In genomic region chr7:140263277-140263676, GRCh38 we compare ENCODE assay signal across 13 cellular contexts.
DNase-seq lines count a peak whose midpoint lies in the region; ATAC-seq lines count a peak whose summit lies in the region.
"Had no signal": no experiment of that assay in that cellular context is flagged by ENCODE, and none has a peak within 500 bp of the region (broad histone marks: within the 10 kb centered on the region; RNA-seq: fewer than 3 reads in every experiment).

No MANE protein-coding gene starts in this region.

- CTCF ChIA-PET in T-cell (lab: Charles Lee), result interaction anchor here in 1 of 2 donors (0.6 to 2.3 kb wide), 5 partner anchors 11 to 89 kb away, joined by 3 to 10 read pairs (median 3); partner anchors contain the start of gene KDM7A

- ATAC-seq in left cardiac atrium (no peak), T-cell (replicated peaks in 1 of 4) (peak; percentile 79 to 94 (median 94)), GM21360 (IDR thresholded peaks at IDR 0.05; ENCODE audit: unreplicated experiment) (no peak)
- ATAC-seq in stimulated activated effector memory CD8-positive, alpha-beta T cell treated with anti-CD3 and anti-CD28 coated beads, Interleukin-12 subunit alpha, Interleukin-12 subunit beta, amount 100 ng/mL, for 72 hours, result peak; percentile 91
- ATAC-seq: pancreas had no signal

- H3K27ac Mint-ChIP-seq in T-cell, result peak overlapping the region; percentile 70 to 88
- peak overlapping the region; percentile 84 for H3K27ac Mint-ChIP-seq in activated naive CD8-positive, alpha-beta T cell treated with anti-CD3 and anti-CD28 coated beads for 36 hours
- H3K27ac Mint-ChIP-seq in stimulated activated effector memory CD8-positive, alpha-beta T cell treated with anti-CD3 and anti-CD28 coated beads, Interleukin-12 subunit alpha, Interleukin-12 subunit beta, amount 100 ng/mL, for 72 hours, result peak overlapping the region; percentile 78
- H3K27ac Mint-ChIP-seq: HFFc6 had no signal

- no peaks in the 10 kb centered on the region for H3K27me3 Mint-ChIP-seq in T-cell
- no peaks in the 10 kb centered on the region for H3K27me3 Mint-ChIP-seq in activated naive CD8-positive, alpha-beta T cell treated with anti-CD3 and anti-CD28 coated beads for 36 hours

- intact Hi-C loops in cardiac septum (cut with DNase I) (no loop called here), left cardiac atrium (cut with DNase I) (no loop called here)

- DNase-seq in cardiac septum (ENCODE audit: low spot score) (peak; percentile 7), left cardiac atrium (no peak), T-cell (peak in 31 of 34 experiments; percentile 14 to 68 (median 43)), NCI-H1417 treated with DMSO at 0.1 percent for 48 hours (lab: John Stamatoyannopoulos, UW) (no peak), DMS 273 treated with DMSO at 0.1 percent for 48 hours (lab: John Stamatoyannopoulos, UW) (no peak)
- DNase-seq in activated naive CD8-positive, alpha-beta T cell treated with anti-CD3 and anti-CD28 coated beads for 36 hours, result no peak
- no peak for DNase-seq in stimulated activated effector memory CD8-positive, alpha-beta T cell treated with anti-CD3 and anti-CD28 coated beads, Interleukin-12 subunit alpha, Interleukin-12 subunit beta, amount 100 ng/mL, for 72 hours (ENCODE audit: low spot score in 2 of 2)
- DNase-seq: activated CD8-positive, alpha-beta memory T cell treated with anti-CD3 and anti-CD28 coated beads for 24 hours; HFFc6; mesendoderm; NCI-H1092 treated with DMSO at 0.1 percent for 48 hours; pancreas had no signal

- POLR2A ChIA-PET in T-cell (lab: Charles Lee), result interaction anchor here (0.6 to 1.0 kb wide), 3 partner anchors 11 to 213 kb away, joined by 3 to 4 read pairs (median 3); no protein-coding TSS in a partner anchor

- H3K4me3 Mint-ChIP-seq in T-cell, result peak overlapping the region; percentile 7 to 50 (median 17)
- H3K4me3 Mint-ChIP-seq in activated naive CD8-positive, alpha-beta T cell treated with anti-CD3 and anti-CD28 coated beads for 36 hours, result peak overlapping the region; percentile 64
- H3K4me3 Mint-ChIP-seq in stimulated activated effector memory CD8-positive, alpha-beta T cell treated with anti-CD3 and anti-CD28 coated beads, Interleukin-12 subunit alpha, Interleukin-12 subunit beta, amount 100 ng/mL, for 72 hours, result peak overlapping the region; percentile 61
- H3K4me3 Mint-ChIP-seq: HFFc6 had no signal

- H3K9me3 Mint-ChIP-seq in T-cell, result no peaks in the 10 kb centered on the region
- peaks cover 2% of the 10 kb centered on the region for H3K9me3 Mint-ChIP-seq in activated naive CD8-positive, alpha-beta T cell treated with anti-CD3 and anti-CD28 coated beads for 36 hours
- H3K9me3 Mint-ChIP-seq in stimulated activated effector memory CD8-positive, alpha-beta T cell treated with anti-CD3 and anti-CD28 coated beads, Interleukin-12 subunit alpha, Interleukin-12 subunit beta, amount 100 ng/mL, for 72 hours, result no peaks in the 10 kb centered on the region
- H3K9me3 Mint-ChIP-seq: HFFc6 had no signal

- no peaks in the 10 kb centered on the region for H3K36me3 Mint-ChIP-seq in T-cell
- H3K36me3 Mint-ChIP-seq in activated naive CD8-positive, alpha-beta T cell treated with anti-CD3 and anti-CD28 coated beads for 36 hours, result peaks cover 6% of the 10 kb centered on the region
- no peaks in the 10 kb centered on the region for H3K36me3 Mint-ChIP-seq in stimulated activated effector memory CD8-positive, alpha-beta T cell treated with anti-CD3 and anti-CD28 coated beads, Interleukin-12 subunit alpha, Interleukin-12 subunit beta, amount 100 ng/mL, for 72 hours

- peaks cover 59 to 60% (median 59%) of the 10 kb centered on the region in 3 donors for H3K4me1 Mint-ChIP-seq in T-cell
- peaks cover 46% of the 10 kb centered on the region for H3K4me1 Mint-ChIP-seq in activated naive CD8-positive, alpha-beta T cell treated with anti-CD3 and anti-CD28 coated beads for 36 hours
- H3K4me1 Mint-ChIP-seq in stimulated activated effector memory CD8-positive, alpha-beta T cell treated with anti-CD3 and anti-CD28 coated beads, Interleukin-12 subunit alpha, Interleukin-12 subunit beta, amount 100 ng/mL, for 72 hours, result peaks cover 43% of the 10 kb centered on the region

Comparison
In these comparisons a context has a peak if more than half of its experiments do, and no peak if none do; other contexts are left out.
1. DNase-seq: peak in cardiac septum (single experiment) and T-cell (31 of 34); none in left cardiac atrium (single experiment), activated naive CD8-positive, alpha-beta T cell treated with anti-CD3 and anti-CD28 coated beads for 36 hours (single experiment), stimulated activated effector memory CD8-positive, alpha-beta T cell treated with anti-CD3 and anti-CD28 coated beads, Interleukin-12 subunit alpha, Interleukin-12 subunit beta, amount 100 ng/mL, for 72 hours (0 of 2), NCI-H1417 treated with DMSO at 0.1 percent for 48 hours (single experiment) and DMS 273 treated with DMSO at 0.1 percent for 48 hours (single experiment).
2. ATAC-seq: peak in T-cell (4 of 4) and stimulated activated effector memory CD8-positive, alpha-beta T cell treated with anti-CD3 and anti-CD28 coated beads, Interleukin-12 subunit alpha, Interleukin-12 subunit beta, amount 100 ng/mL, for 72 hours (single experiment); none in left cardiac atrium (0 of 2) and GM21360 (single experiment).
3. Peak in every context shown above with its lines, with median percentiles within 50 percentile points of each other: H3K27ac Mint-ChIP-seq and H3K4me3 Mint-ChIP-seq.